1 cellular context compared by ENCODE assay signal in the genomic region with DNA sequence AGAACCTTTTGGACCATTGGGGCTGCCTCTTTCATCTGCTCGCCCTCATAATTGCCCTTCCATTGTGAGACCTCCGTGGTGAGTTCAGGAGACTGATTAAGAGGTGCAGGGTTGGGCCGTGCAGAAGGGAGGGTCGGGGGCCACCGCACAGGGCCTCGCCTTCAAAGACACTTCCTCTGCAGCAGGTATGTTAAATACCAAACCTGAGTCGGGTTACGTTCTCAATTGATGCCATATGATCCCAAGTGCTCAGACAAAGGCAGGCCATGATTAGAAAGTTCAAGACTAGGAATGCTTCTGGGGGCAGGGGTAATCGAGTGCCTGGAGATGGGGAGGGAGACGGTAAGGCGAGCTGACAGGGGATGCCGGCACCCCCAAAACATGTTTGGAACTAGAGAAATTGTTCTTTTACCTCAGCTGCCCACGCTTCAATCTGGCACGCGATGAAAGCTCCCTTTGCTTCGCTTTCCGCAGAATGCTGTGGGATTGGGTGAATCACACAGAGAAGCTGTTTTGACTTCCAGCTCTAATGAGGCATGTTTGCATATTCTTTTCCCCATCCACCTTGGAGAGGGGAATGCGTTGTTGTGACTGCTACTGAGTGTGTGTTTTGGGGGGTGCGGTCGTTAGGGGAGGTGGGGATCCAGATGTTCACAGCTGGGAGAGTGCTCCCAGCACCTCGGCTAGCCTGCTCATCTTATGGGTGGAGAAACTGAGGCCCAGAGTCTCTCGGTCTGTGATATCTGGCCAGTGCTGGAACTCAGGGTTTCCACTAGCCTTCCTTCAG.
TF ChIP-seq lines count a peak whose summit lies in the region.

No MANE protein-coding gene starts in this region.

TF ChIP-seq in GM23338, 12 proteins besides CTCF, POLR2A, EP300 and RAD21 (continued from another document):
- TF ChIP-seq ETS1 (IDR thresholded peaks at IDR 0.05) (no peak), STAT1 (IDR thresholded peaks at IDR 0.05; ENCODE audit: unreplicated experiment) (no peak)
- TF ChIP-seq, protein P1, sequence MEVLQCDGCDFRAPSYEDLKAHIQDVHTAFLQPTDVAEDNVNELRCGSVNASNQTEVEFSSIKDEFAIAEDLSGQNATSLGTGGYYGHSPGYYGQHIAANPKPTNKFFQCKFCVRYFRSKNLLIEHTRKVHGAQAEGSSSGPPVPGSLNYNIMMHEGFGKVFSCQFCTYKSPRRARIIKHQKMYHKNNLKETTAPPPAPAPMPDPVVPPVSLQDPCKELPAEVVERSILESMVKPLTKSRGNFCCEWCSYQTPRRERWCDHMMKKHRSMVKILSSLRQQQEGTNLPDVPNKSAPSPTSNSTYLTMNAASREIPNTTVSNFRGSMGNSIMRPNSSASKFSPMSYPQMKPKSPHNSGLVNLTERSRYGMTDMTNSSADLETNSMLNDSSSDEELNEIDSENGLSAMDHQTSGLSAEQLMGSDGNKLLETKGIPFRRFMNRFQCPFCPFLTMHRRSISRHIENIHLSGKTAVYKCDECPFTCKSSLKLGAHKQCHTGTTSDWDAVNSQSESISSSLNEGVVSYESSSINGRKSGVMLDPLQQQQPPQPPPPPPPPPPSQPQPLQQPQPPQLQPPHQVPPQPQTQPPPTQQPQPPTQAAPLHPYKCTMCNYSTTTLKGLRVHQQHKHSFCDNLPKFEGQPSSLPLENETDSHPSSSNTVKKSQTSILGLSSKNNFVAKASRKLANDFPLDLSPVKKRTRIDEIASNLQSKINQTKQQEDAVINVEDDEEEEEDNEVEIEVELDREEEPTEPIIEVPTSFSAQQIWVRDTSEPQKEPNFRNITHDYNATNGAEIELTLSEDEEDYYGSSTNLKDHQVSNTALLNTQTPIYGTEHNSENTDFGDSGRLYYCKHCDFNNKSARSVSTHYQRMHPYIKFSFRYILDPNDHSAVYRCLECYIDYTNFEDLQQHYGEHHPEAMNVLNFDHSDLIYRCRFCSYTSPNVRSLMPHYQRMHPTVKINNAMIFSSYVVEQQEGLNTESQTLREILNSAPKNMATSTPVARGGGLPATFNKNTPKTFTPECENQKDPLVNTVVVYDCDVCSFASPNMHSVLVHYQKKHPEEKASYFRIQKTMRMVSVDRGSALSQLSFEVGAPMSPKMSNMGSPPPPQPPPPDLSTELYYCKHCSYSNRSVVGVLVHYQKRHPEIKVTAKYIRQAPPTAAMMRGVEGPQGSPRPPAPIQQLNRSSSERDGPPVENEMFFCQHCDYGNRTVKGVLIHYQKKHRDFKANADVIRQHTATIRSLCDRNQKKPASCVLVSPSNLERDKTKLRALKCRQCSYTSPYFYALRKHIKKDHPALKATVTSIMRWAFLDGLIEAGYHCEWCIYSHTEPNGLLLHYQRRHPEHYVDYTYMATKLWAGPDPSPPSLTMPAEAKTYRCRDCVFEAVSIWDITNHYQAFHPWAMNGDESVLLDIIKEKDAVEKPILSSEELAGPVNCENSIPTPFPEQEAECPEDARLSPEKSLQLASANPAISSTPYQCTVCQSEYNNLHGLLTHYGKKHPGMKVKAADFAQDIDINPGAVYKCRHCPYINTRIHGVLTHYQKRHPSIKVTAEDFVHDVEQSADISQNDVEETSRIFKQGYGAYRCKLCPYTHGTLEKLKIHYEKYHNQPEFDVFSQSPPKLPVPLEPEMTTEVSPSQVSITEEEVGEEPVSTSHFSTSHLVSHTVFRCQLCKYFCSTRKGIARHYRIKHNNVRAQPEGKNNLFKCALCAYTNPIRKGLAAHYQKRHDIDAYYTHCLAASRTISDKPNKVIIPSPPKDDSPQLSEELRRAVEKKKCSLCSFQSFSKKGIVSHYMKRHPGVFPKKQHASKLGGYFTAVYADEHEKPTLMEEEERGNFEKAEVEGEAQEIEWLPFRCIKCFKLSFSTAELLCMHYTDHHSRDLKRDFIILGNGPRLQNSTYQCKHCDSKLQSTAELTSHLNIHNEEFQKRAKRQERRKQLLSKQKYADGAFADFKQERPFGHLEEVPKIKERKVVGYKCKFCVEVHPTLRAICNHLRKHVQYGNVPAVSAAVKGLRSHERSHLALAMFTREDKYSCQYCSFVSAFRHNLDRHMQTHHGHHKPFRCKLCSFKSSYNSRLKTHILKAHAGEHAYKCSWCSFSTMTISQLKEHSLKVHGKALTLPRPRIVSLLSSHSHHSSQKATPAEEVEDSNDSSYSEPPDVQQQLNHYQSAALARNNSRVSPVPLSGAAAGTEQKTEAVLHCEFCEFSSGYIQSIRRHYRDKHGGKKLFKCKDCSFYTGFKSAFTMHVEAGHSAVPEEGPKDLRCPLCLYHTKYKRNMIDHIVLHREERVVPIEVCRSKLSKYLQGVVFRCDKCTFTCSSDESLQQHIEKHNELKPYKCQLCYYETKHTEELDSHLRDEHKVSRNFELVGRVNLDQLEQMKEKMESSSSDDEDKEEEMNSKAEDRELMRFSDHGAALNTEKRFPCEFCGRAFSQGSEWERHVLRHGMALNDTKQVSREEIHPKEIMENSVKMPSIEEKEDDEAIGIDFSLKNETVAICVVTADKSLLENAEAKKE (CRISPR knock-in tag; IDR thresholded peaks at IDR 0.05): no peak
